10 cellular contexts compared by ENCODE assay signal in the genomic region with DNA sequence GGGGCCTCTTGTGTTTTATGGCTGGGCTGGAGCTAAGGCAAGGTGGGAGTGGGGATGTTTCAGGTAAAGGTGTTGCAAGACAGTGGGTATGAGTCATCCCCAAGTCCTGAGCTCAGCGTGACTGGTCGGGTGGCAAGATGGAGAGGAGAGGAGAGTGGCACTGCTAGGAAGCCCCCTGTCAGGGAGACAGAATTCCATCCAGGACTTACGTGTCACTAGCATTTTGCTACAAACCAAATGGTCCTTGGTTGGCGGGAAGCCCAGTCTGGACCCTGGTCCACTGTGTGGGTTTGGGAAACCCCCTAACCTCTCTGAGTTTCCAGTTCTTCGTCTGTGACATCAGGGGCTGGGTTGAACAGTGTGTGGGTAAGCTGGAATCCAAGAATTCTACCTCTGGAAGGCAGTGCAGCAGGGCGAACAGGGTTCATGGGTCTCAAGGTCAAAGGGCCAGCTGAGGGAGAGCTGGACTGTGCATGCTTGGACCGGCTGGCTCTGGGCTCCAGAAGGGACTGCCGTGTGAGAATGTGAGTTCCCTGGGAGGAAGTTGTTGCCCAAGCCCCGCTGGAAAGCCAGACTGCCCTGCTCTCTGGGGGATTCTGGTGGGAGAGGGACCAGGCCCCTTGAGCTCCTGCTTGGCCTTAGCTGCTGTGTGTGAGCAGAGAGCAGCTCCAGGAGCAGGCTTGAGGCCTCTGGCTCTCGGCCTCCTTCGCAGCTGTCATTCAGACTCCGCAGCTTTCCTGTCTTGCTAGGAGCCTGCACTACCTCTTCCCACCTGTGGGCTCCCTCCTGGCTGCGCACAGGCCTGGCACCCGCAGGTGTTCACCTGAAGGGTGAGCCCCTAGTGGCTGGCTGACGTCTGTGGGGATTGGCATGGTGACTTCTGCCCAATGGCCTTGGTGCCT.
DNase-seq lines count a peak whose midpoint lies in the region; ATAC-seq and TF ChIP-seq lines count a peak whose summit lies in the region.
"Had no signal": no experiment of that assay in that cellular context is flagged by ENCODE, and none has a peak within 500 bp of the region (broad histone marks: within the 10 kb centered on the region; RNA-seq: fewer than 3 reads in every experiment).

No MANE protein-coding gene starts in this region.

- no peaks in the 10 kb centered on the region for H3K9me3 Mint-ChIP-seq in progenitor cell of endocrine pancreas (ENCODE audit: low read depth)
- no peaks in the 10 kb centered on the region for H3K9me3 Mint-ChIP-seq in stimulated activated naive CD8-positive, alpha-beta T cell treated with anti-CD3 and anti-CD28 coated beads, Interleukin-15, amount 100 ng/mL, for 72 hours
- no peaks in the 10 kb centered on the region for H3K9me3 Mint-ChIP-seq in activated naive CD4-positive, alpha-beta T cell treated with anti-CD3 and anti-CD28 coated beads for 36 hours
- H3K9me3 Mint-ChIP-seq: naive thymus-derived CD8-positive, alpha-beta T cell had no signal

- POLR2A ChIA-PET in HEK293T (lab: Yijun Ruan, JAX): no interaction called here

- WGBS in esophagus muscularis mucosa: 62% methylated on average over 4 of the region's 15 CpGs

- no peaks in the 10 kb centered on the region for H3K4me1 ChIP-seq in esophagus muscularis mucosa
- H3K4me1 ChIP-seq: ascending aorta had no signal

- H3K4me1 Mint-ChIP-seq in progenitor cell of endocrine pancreas (ENCODE audit: low read depth): no peaks in the 10 kb centered on the region
- H3K4me1 Mint-ChIP-seq in stimulated activated naive CD8-positive, alpha-beta T cell treated with anti-CD3 and anti-CD28 coated beads, Interleukin-15, amount 100 ng/mL, for 72 hours: peaks cover 39% of the 10 kb centered on the region
- peaks cover 13% of the 10 kb centered on the region for H3K4me1 Mint-ChIP-seq in activated naive CD4-positive, alpha-beta T cell treated with anti-CD3 and anti-CD28 coated beads for 36 hours (ENCODE audit: low read depth)

- no peak for TF ChIP-seq POLR2A in esophagus muscularis mucosa (IDR thresholded peaks at IDR 0.05; ENCODE audit: low read depth)

- no peak overlapping the region for H3K27ac ChIP-seq in epithelial cell of prostate
- H3K27ac ChIP-seq in esophagus muscularis mucosa (replicated peaks in 1 of 4): no peak overlapping the region
- H3K27ac ChIP-seq: ascending aorta had no signal

- CTCF ChIA-PET in HEK293T (lab: Yijun Ruan, JAX): interaction anchor here (1.1 kb wide), 1 partner anchor 13 kb away, joined by 3 read pairs; no protein-coding TSS in a partner anchor
- CTCF ChIA-PET in activated naive CD4-positive, alpha-beta T cell treated with anti-CD3 and anti-CD28 coated beads for 36 hours (lab: Charles Lee): no interaction called here

- H3K9me3 ChIP-seq in esophagus muscularis mucosa: no peaks in the 10 kb centered on the region
- H3K9me3 ChIP-seq: ascending aorta had no signal

- intact Hi-C loops in esophagus muscularis mucosa (cut with DNase I): no loop called here
- intact Hi-C loops in activated naive CD4-positive, alpha-beta T cell treated with anti-CD3 and anti-CD28 coated beads for 36 hours (cut with micrococcal nuclease): no loop called here

- ATAC-seq in stimulated activated naive CD8-positive, alpha-beta T cell treated with anti-CD3 and anti-CD28 coated beads, Interleukin-15, amount 100 ng/mL, for 72 hours: no peak
- ATAC-seq: naive thymus-derived CD8-positive, alpha-beta T cell had no signal

- H3K4me3 ChIP-seq in esophagus muscularis mucosa: no peak overlapping the region
- H3K4me3 ChIP-seq: ascending aorta had no signal

- TF ChIP-seq CTCF in progenitor cell of endocrine pancreas (IDR thresholded peaks at IDR 0.05; ENCODE audit: unreplicated experiment): peak; percentile 70
- TF ChIP-seq CTCF in esophagus muscularis mucosa (IDR thresholded peaks at IDR 0.05): no peak

- H3K27me3 ChIP-seq in esophagus muscularis mucosa: peaks cover 0 to 33% (median 0%) of the 10 kb centered on the region in 4 donors
- H3K27me3 ChIP-seq: ascending aorta had no signal

- peak; percentile 54 for DNase-seq in HEK293T (ENCODE audit: extremely low spot score)
- DNase-seq in NCI-H510A treated with DMSO at 0.1 percent for 48 hours (lab: John Stamatoyannopoulos, UW): peak; percentile 94
- DNase-seq in epithelial cell of prostate (ENCODE audit: low read depth, low spot score): peak; percentile 33
- DNase-seq in progenitor cell of endocrine pancreas (ENCODE audit: low spot score, unreplicated experiment): peak; percentile 52
- no peak for DNase-seq in esophagus muscularis mucosa (ENCODE audit: extremely low spot score)
- no peak for DNase-seq in cortex of kidney (lab: John Stamatoyannopoulos, UW)
- no peak for DNase-seq in stimulated activated naive CD8-positive, alpha-beta T cell treated with anti-CD3 and anti-CD28 coated beads, Interleukin-15, amount 100 ng/mL, for 72 hours
- DNase-seq in activated naive CD4-positive, alpha-beta T cell treated with anti-CD3 and anti-CD28 coated beads for 36 hours: no peak

- no peaks in the 10 kb centered on the region for H3K36me3 ChIP-seq in esophagus muscularis mucosa
- H3K36me3 ChIP-seq: ascending aorta had no signal

- no peak for TF ChIP-seq EP300 in esophagus muscularis mucosa (IDR thresholded peaks at IDR 0.05)

- H3K36me3 Mint-ChIP-seq in progenitor cell of endocrine pancreas (ENCODE audit: insufficient read depth): no peaks in the 10 kb centered on the region
- no peaks in the 10 kb centered on the region for H3K36me3 Mint-ChIP-seq in activated naive CD4-positive, alpha-beta T cell treated with anti-CD3 and anti-CD28 coated beads for 36 hours (ENCODE audit: low read depth)
- H3K36me3 Mint-ChIP-seq: naive thymus-derived CD8-positive, alpha-beta T cell had no signal

- peaks cover 6% of the 10 kb centered on the region for H3K27me3 Mint-ChIP-seq in progenitor cell of endocrine pancreas
- H3K27me3 Mint-ChIP-seq in stimulated activated naive CD8-positive, alpha-beta T cell treated with anti-CD3 and anti-CD28 coated beads, Interleukin-15, amount 100 ng/mL, for 72 hours: no peaks in the 10 kb centered on the region
- no peaks in the 10 kb centered on the region for H3K27me3 Mint-ChIP-seq in activated naive CD4-positive, alpha-beta T cell treated with anti-CD3 and anti-CD28 coated beads for 36 hours (ENCODE audit: low read depth)

- no peak overlapping the region for H3K4me3 Mint-ChIP-seq in progenitor cell of endocrine pancreas (ENCODE audit: low read depth)
- H3K4me3 Mint-ChIP-seq in stimulated activated naive CD8-positive, alpha-beta T cell treated with anti-CD3 and anti-CD28 coated beads, Interleukin-15, amount 100 ng/mL, for 72 hours: no peak overlapping the region
- H3K4me3 Mint-ChIP-seq in activated naive CD4-positive, alpha-beta T cell treated with anti-CD3 and anti-CD28 coated beads for 36 hours: no peak overlapping the region
- H3K4me3 Mint-ChIP-seq: naive thymus-derived CD8-positive, alpha-beta T cell had no signal

- H3K27ac Mint-ChIP-seq in progenitor cell of endocrine pancreas: no peak overlapping the region
- no peak overlapping the region for H3K27ac Mint-ChIP-seq in stimulated activated naive CD8-positive, alpha-beta T cell treated with anti-CD3 and anti-CD28 coated beads, Interleukin-15, amount 100 ng/mL, for 72 hours
- H3K27ac Mint-ChIP-seq in activated naive CD4-positive, alpha-beta T cell treated with anti-CD3 and anti-CD28 coated beads for 36 hours: no peak overlapping the region

TF ChIP-seq in HEK293T, 16 proteins besides CTCF, POLR2A, EP300 and RAD21:
- TF ChIP-seq L3MBTL2 (conservative IDR thresholded peaks at IDR 0.05): no peak
- TF ChIP-seq ZNF384 (IDR thresholded peaks at IDR 0.05): no peak
- TF ChIP-seq SUZ12 (IDR thresholded peaks at IDR 0.05): no peak
- TF ChIP-seq, protein P1, sequence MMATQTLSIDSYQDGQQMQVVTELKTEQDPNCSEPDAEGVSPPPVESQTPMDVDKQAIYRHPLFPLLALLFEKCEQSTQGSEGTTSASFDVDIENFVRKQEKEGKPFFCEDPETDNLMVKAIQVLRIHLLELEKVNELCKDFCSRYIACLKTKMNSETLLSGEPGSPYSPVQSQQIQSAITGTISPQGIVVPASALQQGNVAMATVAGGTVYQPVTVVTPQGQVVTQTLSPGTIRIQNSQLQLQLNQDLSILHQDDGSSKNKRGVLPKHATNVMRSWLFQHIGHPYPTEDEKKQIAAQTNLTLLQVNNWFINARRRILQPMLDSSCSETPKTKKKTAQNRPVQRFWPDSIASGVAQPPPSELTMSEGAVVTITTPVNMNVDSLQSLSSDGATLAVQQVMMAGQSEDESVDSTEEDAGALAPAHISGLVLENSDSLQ (IDR thresholded peaks at IDR 0.05): peak; percentile 50
- TF ChIP-seq FOXM1 (IDR thresholded peaks at IDR 0.05; ENCODE audit: borderline replicate concordance): no peak
- TF ChIP-seq FOXA1 (IDR thresholded peaks at IDR 0.05): no peak
TF ChIP-seq in HEK293T: peak in this region for 1.

Comparison
In these comparisons a context has a peak if more than half of its experiments do, and no peak if none do; other contexts are left out.
1. DNase-seq: peak in HEK293T (single experiment), NCI-H510A treated with DMSO at 0.1 percent for 48 hours (single experiment), epithelial cell of prostate (single experiment) and progenitor cell of endocrine pancreas (single experiment); none in esophagus muscularis mucosa (single experiment), cortex of kidney (single experiment), stimulated activated naive CD8-positive, alpha-beta T cell treated with anti-CD3 and anti-CD28 coated beads, Interleukin-15, amount 100 ng/mL, for 72 hours (0 of 2) and activated naive CD4-positive, alpha-beta T cell treated with anti-CD3 and anti-CD28 coated beads for 36 hours (single experiment).